Comparison of ENCODE assay signal across 8 cellular contexts in genomic region chr5:45038366-45038987, GRCh38.
DNase-seq lines count a peak whose midpoint lies in the region; ATAC-seq, FAIRE-seq and TF ChIP-seq lines count a peak whose summit lies in the region.

No MANE protein-coding gene starts in this region.

- no peaks in the 10 kb centered on the region for H3K27me3 ChIP-seq in OCI-LY1 (ENCODE audit: insufficient read depth, low read length)

- H3F3A ChIP-seq in OCI-LY1 (ENCODE audit: insufficient read depth, low read length), result no peaks in the 10 kb centered on the region

- H3K36me3 Mint-ChIP-seq in activated CD8-positive, alpha-beta memory T cell treated with anti-CD3 and anti-CD28 coated beads, Interleukin-2, amount 10 ng/mL, durations not matched to agents 7 days and 5 days, result no peaks in the 10 kb centered on the region

- no peaks in the 10 kb centered on the region for H3K9me3 ChIP-seq in OCI-LY1 (ENCODE audit: low read length)

- DNase-seq in D721Med (ENCODE audit: insufficient read length, low spot score) (no peak), HS-5 (ENCODE audit: low read depth) (peak; percentile 46), epithelial cell of esophagus (ENCODE audit: low read depth) (peak; percentile 43), putamen (ENCODE audit: low spot score) (peak; percentile 47), COR-L47 (lab: John Stamatoyannopoulos, UW) (no peak)
- DNase-seq in activated CD8-positive, alpha-beta memory T cell treated with anti-CD3 and anti-CD28 coated beads, Interleukin-2, amount 10 ng/mL, durations not matched to agents 7 days and 5 days, result no peak

- H3K4me3 Mint-ChIP-seq in activated CD8-positive, alpha-beta memory T cell treated with anti-CD3 and anti-CD28 coated beads, Interleukin-2, amount 10 ng/mL, durations not matched to agents 7 days and 5 days, result no peak overlapping the region

- H3K27ac Mint-ChIP-seq in activated CD8-positive, alpha-beta memory T cell treated with anti-CD3 and anti-CD28 coated beads, Interleukin-2, amount 10 ng/mL, durations not matched to agents 7 days and 5 days, result no peak overlapping the region

- no peaks in the 10 kb centered on the region for H4K20me1 ChIP-seq in OCI-LY1 (ENCODE audit: insufficient read depth, low read length)

- no peak overlapping the region for H2AFZ ChIP-seq in OCI-LY1 (ENCODE audit: low read length)

- H3K36me3 ChIP-seq in OCI-LY1 (ENCODE audit: insufficient read depth, low read length), result no peaks in the 10 kb centered on the region

- no peaks in the 10 kb centered on the region for H3K9me2 ChIP-seq in OCI-LY1 (ENCODE audit: low read depth, low read length)

- H3K4me3 ChIP-seq in OCI-LY1 (ENCODE audit: low read depth, low read length, poor library complexity, severe bottlenecking) (no peak overlapping the region), epithelial cell of esophagus (ENCODE audit: low read length) (no peak overlapping the region)

- CTCF ChIA-PET in activated CD8-positive, alpha-beta memory T cell treated with anti-CD3 and anti-CD28 coated beads, Interleukin-2, amount 10 ng/mL, durations not matched to agents 7 days and 5 days (lab: Charles Lee), result no interaction called here

- no peaks in the 10 kb centered on the region for H3K4me1 Mint-ChIP-seq in activated CD8-positive, alpha-beta memory T cell treated with anti-CD3 and anti-CD28 coated beads, Interleukin-2, amount 10 ng/mL, durations not matched to agents 7 days and 5 days

- no peak overlapping the region for H3K27ac ChIP-seq in OCI-LY1 (ENCODE audit: low read depth, low read length, poor library complexity, severe bottlenecking)

- no peaks in the 10 kb centered on the region for H3K9me3 Mint-ChIP-seq in activated CD8-positive, alpha-beta memory T cell treated with anti-CD3 and anti-CD28 coated beads, Interleukin-2, amount 10 ng/mL, durations not matched to agents 7 days and 5 days (ENCODE audit: low read depth)

- no peaks in the 10 kb centered on the region for H3K4me1 ChIP-seq in OCI-LY1 (ENCODE audit: insufficient read depth, low read length, severe bottlenecking)

- peak; percentile 66 for ATAC-seq in GM19467 (IDR thresholded peaks at IDR 0.05; ENCODE audit: unreplicated experiment)
- ATAC-seq in activated CD8-positive, alpha-beta memory T cell treated with anti-CD3 and anti-CD28 coated beads, Interleukin-2, amount 10 ng/mL, durations not matched to agents 7 days and 5 days, result no peak

- no peak overlapping the region for H3K4me2 ChIP-seq in OCI-LY1 (ENCODE audit: low read length)

- H3K9ac ChIP-seq in OCI-LY1 (ENCODE audit: low read length), result no peak overlapping the region

- TF ChIP-seq CTCF in D721Med (IDR thresholded peaks at IDR 0.05; ENCODE audit: insufficient read depth, missing control alignments), result peak; percentile 67
- TF ChIP-seq CTCF in OCI-LY1 (IDR thresholded peaks at IDR 0.05; ENCODE audit: low read length), result peak; percentile 72
- TF ChIP-seq CTCF in epithelial cell of esophagus (IDR thresholded peaks at IDR 0.05; ENCODE audit: insufficient read depth, low read depth, low read length, missing control alignments), result peak; percentile 53

- H3K27me3 Mint-ChIP-seq in activated CD8-positive, alpha-beta memory T cell treated with anti-CD3 and anti-CD28 coated beads, Interleukin-2, amount 10 ng/mL, durations not matched to agents 7 days and 5 days, result no peaks in the 10 kb centered on the region

- peak; percentile 35 for FAIRE-seq in D721Med (lab: Jason Lieb, UNC)

- H3K79me2 ChIP-seq in OCI-LY1 (ENCODE audit: insufficient read depth, low read length), result no peaks in the 10 kb centered on the region

Comparison
In these comparisons a context has a peak if more than half of its experiments do, and no peak if none do; other contexts are left out.
1. DNase-seq: peak in HS-5 (single experiment), epithelial cell of esophagus (single experiment) and putamen (single experiment); none in D721Med (single experiment), COR-L47 (single experiment) and activated CD8-positive, alpha-beta memory T cell treated with anti-CD3 and anti-CD28 coated beads, Interleukin-2, amount 10 ng/mL, durations not matched to agents 7 days and 5 days (single experiment).
2. Peak in every context shown above with its lines, with median percentiles within 50 percentile points of each other: CTCF ChIP-seq.